In genomic region chr1:8516793-8517556, GRCh38 we compare ENCODE assay signal across 1 cellular context.
A peak's percentile ranks its signal among the peaks of the same experiment; 100 is the strongest.
TF ChIP-seq lines count a peak whose summit lies in the region.

No MANE protein-coding gene starts in this region.

TF ChIP-seq in GM12878, 131 proteins besides CTCF, POLR2A, EP300 and RAD21 (continued from another document):
- TF ChIP-seq CBX3 (IDR thresholded peaks at IDR 0.05; ENCODE audit: borderline replicate concordance, low read depth) (no peak), SUPT20H (IDR thresholded peaks at IDR 0.05; ENCODE audit: borderline replicate concordance, control insufficient read depth, low read depth, low read length) (no peak), ZNF687 (IDR thresholded peaks at IDR 0.05) (no peak), CBX5 (IDR thresholded peaks at IDR 0.05; ENCODE audit: low read depth) (no peak), TCF3 (IDR thresholded peaks at IDR 0.05; ENCODE audit: borderline replicate concordance, insufficient read depth, low read depth, low read length) (peak; percentile 42; the same call in 1 of the 2 replicates), RELA (IDR thresholded peaks at IDR 0.05; ENCODE audit: borderline replicate concordance, partially characterized antibody) (no peak), JUNB (IDR thresholded peaks at IDR 0.05) (peak; percentile 82), IKZF1 (conservative IDR thresholded peaks at IDR 0.05) (peak; percentile 30; the same call in 1 of the 2 replicates), YY1 (IDR thresholded peaks at IDR 0.05; ENCODE audit: low read depth, low read length) (no peak), E4F1 (IDR thresholded peaks at IDR 0.05; ENCODE audit: borderline replicate concordance, partially characterized antibody) (no peak), ZBED1 (IDR thresholded peaks at IDR 0.05; ENCODE audit: borderline replicate concordance) (no peak), RUNX3 (IDR thresholded peaks at IDR 0.05; ENCODE audit: low read length) (peak; percentile 86), FOXK2 (IDR thresholded peaks at IDR 0.05) (no peak), BCL11A (IDR thresholded peaks at IDR 0.05; ENCODE audit: low read depth, low read length) (no peak), TCF12 (IDR thresholded peaks at IDR 0.05; ENCODE audit: low read depth, low read length) (peak; percentile 45; the same call in 1 of the 2 replicates), NRF1 (conservative IDR thresholded peaks at IDR 0.05; ENCODE audit: low read depth, low read length) (no peak), TARDBP (IDR thresholded peaks at IDR 0.05; ENCODE audit: borderline replicate concordance) (no peak), SMC3 (IDR thresholded peaks at IDR 0.05; ENCODE audit: borderline replicate concordance, low read length) (no peak), FOS (IDR thresholded peaks at IDR 0.05; ENCODE audit: borderline replicate concordance, extremely low read depth, insufficient read length) (no peak), IKZF2 (IDR thresholded peaks at IDR 0.05) (peak; percentile 6 to 41; a peak in 3 of 4 replicates), BCL3 (IDR thresholded peaks at IDR 0.05; ENCODE audit: borderline replicate concordance, insufficient read depth, low read depth, low read length, poor library complexity, severe bottlenecking) (peak; percentile 20), CREB1 (IDR thresholded peaks at IDR 0.05; ENCODE audit: low read depth) (no peak; the same call in 1 of the 2 replicates), KDM1A (IDR thresholded peaks at IDR 0.05; ENCODE audit: borderline replicate concordance) (no peak), CBFB (IDR thresholded peaks at IDR 0.05; ENCODE audit: low read depth) (0 out of 2 replicates have a peak, but pooled peaks have one; percentile 52), ZNF207 (IDR thresholded peaks at IDR 0.05; ENCODE audit: borderline replicate concordance) (no peak), EED (IDR thresholded peaks at IDR 0.05; ENCODE audit: low read depth) (0 out of 2 replicates have a peak, but pooled peaks have one; percentile 35), DPF2 (IDR thresholded peaks at IDR 0.05) (no peak), TCF7 (IDR thresholded peaks at IDR 0.05; ENCODE audit: borderline replicate concordance) (peak; percentile 84), NBN (IDR thresholded peaks at IDR 0.05) (no peak), SRF (IDR thresholded peaks at IDR 0.05; ENCODE audit: low read depth in 2 of 2, low read length in 2 of 2) (no peak), MTA2 (IDR thresholded peaks at IDR 0.05; ENCODE audit: low read depth) (peak; percentile 58; the same call in 1 of the 2 replicates)
- TF ChIP-seq, protein P1, sequence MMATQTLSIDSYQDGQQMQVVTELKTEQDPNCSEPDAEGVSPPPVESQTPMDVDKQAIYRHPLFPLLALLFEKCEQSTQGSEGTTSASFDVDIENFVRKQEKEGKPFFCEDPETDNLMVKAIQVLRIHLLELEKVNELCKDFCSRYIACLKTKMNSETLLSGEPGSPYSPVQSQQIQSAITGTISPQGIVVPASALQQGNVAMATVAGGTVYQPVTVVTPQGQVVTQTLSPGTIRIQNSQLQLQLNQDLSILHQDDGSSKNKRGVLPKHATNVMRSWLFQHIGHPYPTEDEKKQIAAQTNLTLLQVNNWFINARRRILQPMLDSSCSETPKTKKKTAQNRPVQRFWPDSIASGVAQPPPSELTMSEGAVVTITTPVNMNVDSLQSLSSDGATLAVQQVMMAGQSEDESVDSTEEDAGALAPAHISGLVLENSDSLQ (IDR thresholded peaks at IDR 0.05) = peak; percentile 74
